ENCODE assay signal across 7 cellular contexts in genomic region chr10:73771722-73772279, GRCh38. TPM values are rescaled to one million over a fixed set of nuclear protein-coding genes. Genes with fewer than 3 reads are reported as not detected.
DNase-seq lines count a peak whose midpoint lies in the region; ATAC-seq and TF ChIP-seq lines count a peak whose summit lies in the region.

No MANE protein-coding gene starts in this region.

- peak overlapping the region; percentile 80 to 99 (median 89) for H3K27ac ChIP-seq in thyroid gland

- ATAC-seq in activated T-cell treated with anti-CD3 and anti-CD28 coated beads, Interleukin-2, amount 50 U/mL, for 4 hours = peak; percentile 1 to 49

- H3K27me3 ChIP-seq in neuron (ENCODE audit: insufficient read depth, low read length) (no peaks in the 10 kb centered on the region), thyroid gland (no peaks in the 10 kb centered on the region)

- H3K27me3 Mint-ChIP-seq in activated T-cell treated with anti-CD3 and anti-CD28 coated beads, Interleukin-2, amount 50 U/mL, for 4 hours (ENCODE audit: low read depth) = no peaks in the 10 kb centered on the region

- DNase-seq in GM12865 (ENCODE audit: low read depth) (peak; percentile 86), HCEC 1CT (peak; percentile 7), NCI-H1694 (lab: John Stamatoyannopoulos, UW) (peak; percentile 32), fibroblast of the aortic adventitia (ENCODE audit: low read depth) (peak; percentile 81), thyroid gland (peak; percentile 90)
- DNase-seq in activated T-cell treated with anti-CD3 and anti-CD28 coated beads, Interleukin-2, amount 50 U/mL, for 4 hours = peak; percentile 70

- H3K36me3 ChIP-seq in neuron (ENCODE audit: insufficient read depth, low read length) (peaks cover 60% of the 10 kb centered on the region), thyroid gland (peaks cover 45 to 54% of the 10 kb centered on the region in 2 donors)

- peak overlapping the region; percentile 72 for H3K4me3 ChIP-seq in GM12865 (ENCODE audit: low read depth, low read length)
- peak overlapping the region; percentile 84 for H3K4me3 ChIP-seq in fibroblast of the aortic adventitia (ENCODE audit: low read depth, low read length)
- peak overlapping the region; percentile 84 for H3K4me3 ChIP-seq in neuron (ENCODE audit: low read length)
- peak overlapping the region; percentile 59 to 98 (median 94) for H3K4me3 ChIP-seq in thyroid gland (replicated peaks in 1 of 3)

- 5 to 16% methylated on average over 14 to 17 of the region's 17 CpGs for WGBS in thyroid gland, 2 donors

- TF ChIP-seq CTCF in GM12865 (IDR thresholded peaks at IDR 0.05; ENCODE audit: insufficient read depth, low read depth, low read length, missing control alignments) (no peak), fibroblast of the aortic adventitia (IDR thresholded peaks at IDR 0.05; ENCODE audit: insufficient read depth, low read length) (peak; percentile 1), thyroid gland (IDR thresholded peaks at IDR 0.05) (no peak)

- intact Hi-C loops in thyroid gland (cut with DNase I) = no loop called here

- no peaks in the 10 kb centered on the region for H3K9me3 ChIP-seq in neuron (ENCODE audit: low read length)
- H3K9me3 ChIP-seq in thyroid gland = no peaks in the 10 kb centered on the region

- H3K4me1 Mint-ChIP-seq in activated T-cell treated with anti-CD3 and anti-CD28 coated beads, Interleukin-2, amount 50 U/mL, for 4 hours (ENCODE audit: low read depth) = peaks cover 47% of the 10 kb centered on the region

- H3K4me3 Mint-ChIP-seq in activated T-cell treated with anti-CD3 and anti-CD28 coated beads, Interleukin-2, amount 50 U/mL, for 4 hours = peak overlapping the region; percentile 91

- H2AFZ ChIP-seq in neuron (ENCODE audit: low read depth, low read length) = peak overlapping the region; percentile 94

- H3K4me1 ChIP-seq in neuron (ENCODE audit: insufficient read depth, low read length) (peaks cover 29% of the 10 kb centered on the region), thyroid gland (peaks cover 26 to 31% of the 10 kb centered on the region in 2 donors)

- H3K9me3 Mint-ChIP-seq in activated T-cell treated with anti-CD3 and anti-CD28 coated beads, Interleukin-2, amount 50 U/mL, for 4 hours = no peaks in the 10 kb centered on the region

- TF ChIP-seq POLR2A in thyroid gland (IDR thresholded peaks at IDR 0.05) = no peak

- peaks cover 36% of the 10 kb centered on the region for H3K36me3 Mint-ChIP-seq in activated T-cell treated with anti-CD3 and anti-CD28 coated beads, Interleukin-2, amount 50 U/mL, for 4 hours (ENCODE audit: insufficient read depth)

RNA-seq across cellular contexts. Expression of gene CHCHD1, which starts 10.0 kb away (rescaled TPM):
- total RNA-seq in activated T-cell treated with anti-CD3 and anti-CD28 coated beads, Interleukin-2, amount 50 U/mL, for 4 hours = 10 to 100 TPM; 34.7 to 35.9 (median 35.9) TPM
- total RNA-seq in fibroblast of the aortic adventitia (ENCODE audit: low replicate concordance) = 12.9 and 20.9 TPM in 2 replicates
- total RNA-seq in thyroid gland = 10 to 100 TPM; 14.1 to 57.3 (median 28.9) TPM

RNA-seq across cellular contexts. Expression of gene ZSWIM8, which starts 13.6 kb away (rescaled TPM):
- 10 to 100 TPM; 31.3 to 41.2 (median 40.5) TPM for total RNA-seq in activated T-cell treated with anti-CD3 and anti-CD28 coated beads, Interleukin-2, amount 50 U/mL, for 4 hours
- total RNA-seq in fibroblast of the aortic adventitia (ENCODE audit: low replicate concordance) (38.8 and 48.9 TPM in 2 replicates), thyroid gland (100 to 1,000 TPM in 2 of 4 donors, 10 to 100 TPM in 2; 67.2 to 199 (median 108) TPM)

RNA-seq across cellular contexts. Expression of gene SEC24C, which starts 27.6 kb away (rescaled TPM):
- 100 to 1,000 TPM; 101 to 109 (median 107) TPM for total RNA-seq in activated T-cell treated with anti-CD3 and anti-CD28 coated beads, Interleukin-2, amount 50 U/mL, for 4 hours
- total RNA-seq in fibroblast of the aortic adventitia (ENCODE audit: low replicate concordance) (21.9 and 45.2 TPM in 2 replicates), thyroid gland (10 to 100 TPM; 56.2 to 95.2 (median 83.9) TPM)

RNA-seq across cellular contexts. Expression of gene NDST2, which starts 39.6 kb away (rescaled TPM):
- total RNA-seq in activated T-cell treated with anti-CD3 and anti-CD28 coated beads, Interleukin-2, amount 50 U/mL, for 4 hours = 10 to 100 TPM; 51.1 to 67.1 (median 58.7) TPM
- total RNA-seq in fibroblast of the aortic adventitia (ENCODE audit: low replicate concordance) = 14.7 and 19.5 TPM in 2 replicates
- total RNA-seq in thyroid gland = 10 to 100 TPM; 12.1 to 31.0 (median 25.0) TPM

Comparison
In these comparisons a context has a peak if more than half of its experiments do, and no peak if none do; other contexts are left out.
1. Peak in every context shown above with its lines: DNase-seq, ATAC-seq, H3K4me3 ChIP-seq and H3K27ac ChIP-seq.
2. DNase-seq: peak in every context shown above with its lines; median percentile 90 in thyroid gland; 86 in GM12865; 81 in fibroblast of the aortic adventitia; 70 in activated T-cell treated with anti-CD3 and anti-CD28 coated beads, Interleukin-2, amount 50 U/mL, for 4 hours; 32 in NCI-H1694; 7 in HCEC 1CT.